Comparison of ENCODE assay signal across 11 cellular contexts in the genomic region with DNA sequence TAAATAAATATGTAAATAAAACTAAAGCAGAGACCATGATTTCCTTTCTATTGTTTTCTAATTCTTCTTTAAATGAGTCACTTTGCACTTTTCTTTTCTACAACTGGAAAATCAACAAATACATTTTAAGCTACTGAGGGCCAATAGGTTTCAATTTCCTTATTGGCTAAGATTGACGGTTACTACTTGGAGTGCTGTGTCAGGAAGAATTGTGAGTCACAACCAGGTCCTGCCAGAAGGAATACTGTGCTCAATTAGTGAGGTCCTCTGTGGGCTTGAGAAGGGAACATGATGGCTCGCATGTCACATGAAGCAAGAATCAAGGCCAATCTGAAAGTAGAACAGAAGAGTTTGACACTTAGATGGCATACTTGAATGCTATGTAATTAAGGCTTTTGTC.
DNase-seq lines count a peak whose midpoint lies in the region; ATAC-seq and TF ChIP-seq lines count a peak whose summit lies in the region.
"Had no signal": no experiment of that assay in that cellular context is flagged by ENCODE, and none has a peak within 500 bp of the region (broad histone marks: within the 10 kb centered on the region; RNA-seq: fewer than 3 reads in every experiment).

No MANE protein-coding gene starts in this region.

- H3F3A ChIP-seq in PC-9 (ENCODE audit: insufficient read depth, low read depth), result peaks cover 34% of the 10 kb centered on the region

- H3K36me3 ChIP-seq in PC-9 (ENCODE audit: low read depth) (no peaks in the 10 kb centered on the region; the same call in 1 of the 2 replicates), fibroblast of lung (ENCODE audit: control insufficient read depth, insufficient read depth, low read length) (no peaks in the 10 kb centered on the region)

- H3K4me3 ChIP-seq in PC-9 (no peak overlapping the region), fibroblast of lung (replicated peaks in 1 of 4; ENCODE audit: control extremely low read depth in 1 of 4, insufficient read depth in 1 of 4, low read depth in 3 of 4, low read length in 4 of 4) (no peak overlapping the region)
- H3K4me3 ChIP-seq: body of pancreas had no signal

- no peaks in the 10 kb centered on the region for H3K36me3 Mint-ChIP-seq in osteocyte (ENCODE audit: unreplicated experiment)

- H3K4me3 Mint-ChIP-seq in osteocyte (ENCODE audit: unreplicated experiment), result no peak overlapping the region
- H3K4me3 Mint-ChIP-seq: nephron had no signal

- CTCF ChIA-PET in PC-9 (lab: Charles Lee), result interaction anchor here (1.1 kb wide), 1 partner anchor 98 kb away, joined by 3 read pairs; no protein-coding TSS in a partner anchor

- H3K4me1 ChIP-seq in PC-9 (replicated peaks; ENCODE audit: insufficient read depth) (peaks cover 47% of the 10 kb centered on the region), fibroblast of lung (ENCODE audit: control insufficient read depth, extremely low read depth, insufficient read depth, low read length) (peaks cover 15% of the 10 kb centered on the region)
- H3K4me1 ChIP-seq: body of pancreas had no signal

- no peak overlapping the region for H3K9ac ChIP-seq in fibroblast of lung (ENCODE audit: insufficient read depth, low read length)

- no TSS peak for BruUV-seq in PC-9 (replicated peaks; lab: Mats Ljungman, UMichigan)

- H3K27me3 Mint-ChIP-seq in osteocyte (ENCODE audit: unreplicated experiment), result no peaks in the 10 kb centered on the region

- DNase-seq in Daoy (ENCODE audit: low read depth), result peak; percentile 51
- DNase-seq in PC-9, result peak; percentile 20 to 76
- peak; percentile 60 to 76 for DNase-seq in fibroblast of lung (ENCODE audit: low read depth in 2 of 2)
- no peak for DNase-seq in osteocyte (ENCODE audit: extremely low spot score, unreplicated experiment)
- no peak for DNase-seq in pons (ENCODE audit: low spot score)
- no peak for DNase-seq in COLO668 (lab: John Stamatoyannopoulos, UW; ENCODE audit: unreplicated experiment)
- DNase-seq: stimulated activated CD4-positive, alpha-beta T cell treated with anti-CD3 and anti-CD28 coated beads, Interleukin-4, amount 100 ng/mL, for 24 hours had no signal

- TF ChIP-seq CTCF in PC-9 (conservative IDR thresholded peaks at IDR 0.05), result no peak
- no peak for TF ChIP-seq CTCF in fibroblast of lung (conservative IDR thresholded peaks at IDR 0.05 in 1 of 2, IDR thresholded peaks at IDR 0.05 in 1 of 2; ENCODE audit: low read depth in 1 of 2, low read length in 2 of 2)
- no peak for TF ChIP-seq CTCF in osteocyte (IDR thresholded peaks at IDR 0.05)

- peaks cover 54% of the 10 kb centered on the region for H3K4me1 Mint-ChIP-seq in osteocyte (ENCODE audit: unreplicated experiment)
- H3K4me1 Mint-ChIP-seq: nephron had no signal

- H3K79me2 ChIP-seq in PC-9 (ENCODE audit: low read depth) (no peaks in the 10 kb centered on the region), fibroblast of lung (ENCODE audit: control insufficient read depth, insufficient read depth, low read length) (no peaks in the 10 kb centered on the region)

- H3K9me3 ChIP-seq in PC-9 (ENCODE audit: insufficient read depth, low read depth), result peaks cover 7% of the 10 kb centered on the region; the same call in 1 of the 2 replicates
- H3K9me3 ChIP-seq in fibroblast of lung (ENCODE audit: control insufficient read depth, insufficient read depth, low read depth, low read length), result no peaks in the 10 kb centered on the region
- H3K9me3 ChIP-seq: body of pancreas had no signal

- intact Hi-C loops in PC-9 (cut with micrococcal nuclease; ENCODE audit: unreplicated experiment), result loop anchor here (5.0 kb wide), 2 partner anchors 45 to 95 kb away; no protein-coding TSS in a partner anchor

- H3K27me3 ChIP-seq in PC-9 (ENCODE audit: insufficient read depth, low read depth) (no peaks in the 10 kb centered on the region), fibroblast of lung (ENCODE audit: control insufficient read depth, insufficient read depth, low read length) (no peaks in the 10 kb centered on the region)
- H3K27me3 ChIP-seq: body of pancreas had no signal

- peak overlapping the region; percentile 90 for H3K27ac Mint-ChIP-seq in osteocyte (ENCODE audit: unreplicated experiment)
- H3K27ac Mint-ChIP-seq: nephron had no signal

- H4K20me1 ChIP-seq in PC-9 (ENCODE audit: insufficient read depth), result no peaks in the 10 kb centered on the region
- H4K20me1 ChIP-seq in fibroblast of lung (ENCODE audit: control insufficient read depth, extremely low read depth, insufficient read depth, low read length), result no peaks in the 10 kb centered on the region

- ATAC-seq in HG03108 (IDR thresholded peaks at IDR 0.05; ENCODE audit: unreplicated experiment), result no peak
- ATAC-seq in HG03521 (IDR thresholded peaks at IDR 0.05; ENCODE audit: unreplicated experiment), result no peak
- ATAC-seq: body of pancreas had no signal

- H3K9me2 ChIP-seq in PC-9 (ENCODE audit: insufficient read depth), result no peaks in the 10 kb centered on the region

- H3K9me3 Mint-ChIP-seq in osteocyte (ENCODE audit: unreplicated experiment), result no peaks in the 10 kb centered on the region
- H3K9me3 Mint-ChIP-seq: nephron had no signal

- H3K4me2 ChIP-seq in PC-9 (no peak overlapping the region), fibroblast of lung (ENCODE audit: extremely low read depth, insufficient read depth, low read length) (peak overlapping the region; percentile 4)

- H2AFZ ChIP-seq in PC-9 (no peak overlapping the region), fibroblast of lung (ENCODE audit: low read length) (no peak overlapping the region)

- H3K27ac ChIP-seq in PC-9 (peak overlapping the region; percentile 85), fibroblast of lung (ENCODE audit: insufficient read depth, low read length) (peak overlapping the region; percentile 74)
- H3K27ac ChIP-seq: body of pancreas had no signal

- POLR2A ChIA-PET in PC-9 (lab: Charles Lee; ENCODE audit: unreplicated experiment), result interaction anchor here (0.6 kb wide), 3 partner anchors 11 to 261 kb away, joined by 4 to 13 read pairs (median 4); no protein-coding TSS in a partner anchor

Comparison
In these comparisons a context has a peak if more than half of its experiments do, and no peak if none do; other contexts are left out.
1. DNase-seq: peak in Daoy (single experiment), PC-9 (2 of 2) and fibroblast of lung (2 of 2); none in osteocyte (single experiment), pons (single experiment) and COLO668 (single experiment).